Comparison of ENCODE assay signal across 8 cellular contexts in the genomic region with DNA sequence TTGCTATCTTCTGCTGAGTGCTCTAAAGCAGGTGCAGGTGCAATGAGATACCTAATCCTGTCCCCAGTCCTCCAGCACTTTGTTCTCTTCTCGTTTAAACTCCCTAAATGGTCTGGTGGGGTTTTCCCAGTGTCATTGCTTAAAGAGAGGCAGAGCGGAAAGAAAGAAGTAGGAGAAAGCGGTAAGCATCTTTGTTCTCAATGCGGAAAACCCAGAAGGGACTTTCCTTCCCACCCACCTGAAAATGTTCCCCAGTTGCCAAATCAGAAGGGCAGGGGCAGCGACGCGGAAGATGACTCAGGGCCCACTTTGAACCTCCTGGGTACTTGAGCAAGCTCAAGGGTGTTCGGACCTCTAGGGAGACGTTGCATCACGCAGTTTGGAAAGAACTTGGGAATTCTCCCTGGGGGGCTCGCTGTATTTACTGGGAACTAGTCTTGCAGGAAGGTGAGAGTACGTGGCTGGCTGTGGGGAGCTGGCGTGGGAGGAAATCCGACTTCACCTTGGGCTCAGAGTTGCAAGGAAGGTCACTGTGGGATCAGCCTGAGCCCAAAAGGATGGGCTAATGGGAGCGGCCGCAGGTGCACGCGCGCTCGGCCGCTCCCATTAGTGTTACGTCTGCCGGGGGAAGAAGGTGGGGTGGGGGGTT. TPM values are rescaled to one million over a fixed set of nuclear protein-coding genes. Genes with fewer than 3 reads are reported as not detected.
A peak's percentile ranks its signal among the peaks of the same experiment; 100 is the strongest.
DNase-seq lines count a peak whose midpoint lies in the region; ATAC-seq and TF ChIP-seq lines count a peak whose summit lies in the region.

No MANE protein-coding gene starts in this region.

- no peaks in the 10 kb centered on the region for H3K36me3 ChIP-seq in neural progenitor cell
- no peaks in the 10 kb centered on the region for H3K36me3 ChIP-seq in GM23248 (ENCODE audit: low read depth)

- no peaks in the 10 kb centered on the region for H3K9me3 Mint-ChIP-seq in neural progenitor cell
- peaks cover 24% of the 10 kb centered on the region for H3K9me3 Mint-ChIP-seq in HFFc6

- H3K4me3 ChIP-seq in neural progenitor cell = peak overlapping the region; percentile 71
- H3K4me3 ChIP-seq in GM23248 = no peak overlapping the region

- H4K20me1 ChIP-seq in neural progenitor cell (ENCODE audit: low read depth) = no peaks in the 10 kb centered on the region
- H4K20me1 ChIP-seq in GM23248 (ENCODE audit: insufficient read depth) = no peaks in the 10 kb centered on the region

- in situ Hi-C loops in GM23248 (cut with MboI) = no loop called here

- H3F3A ChIP-seq in neural progenitor cell (ENCODE audit: low read depth) (peaks cover 15% of the 10 kb centered on the region), GM23248 (ENCODE audit: insufficient read depth) (no peaks in the 10 kb centered on the region)

- H3K4me2 ChIP-seq in neural progenitor cell (peak overlapping the region; percentile 97), GM23248 (ENCODE audit: unreplicated experiment) (no peak overlapping the region)

- peaks cover 7% of the 10 kb centered on the region for H3K36me3 Mint-ChIP-seq in T-helper 17 cell (ENCODE audit: low read depth)
- H3K36me3 Mint-ChIP-seq in neural progenitor cell = peaks cover 3% of the 10 kb centered on the region
- no peaks in the 10 kb centered on the region for H3K36me3 Mint-ChIP-seq in HFFc6 (ENCODE audit: low read depth)

- 52 to 55% methylated on average over 23 of the region's 23 CpGs for WGBS in GM23248 (ENCODE audit: low coverage in 1 of 2, low lambda C conversion rate in 2 of 2, missing lambda C conversion rate in 2 of 2), 2 experiments

- H3K9me2 ChIP-seq in GM23248 (ENCODE audit: insufficient read depth) = no peaks in the 10 kb centered on the region

- H3K9ac ChIP-seq in neural progenitor cell (no peak overlapping the region), GM23248 (no peak overlapping the region)

- H3K27ac Mint-ChIP-seq in T-helper 17 cell (peak overlapping the region; percentile 96), neural progenitor cell (no peak overlapping the region), HFFc6 (no peak overlapping the region)

- DNase-seq in T-helper 17 cell = peak in 2 of 3 donors; percentile 16 to 22
- no peak for DNase-seq in neural progenitor cell (ENCODE audit: low spot score)
- DNase-seq in HPDE6-E6E7 (ENCODE audit: extremely low spot score) = no peak
- no peak for DNase-seq in HFFc6
- no peak for DNase-seq in GM23248

- peaks cover 9% of the 10 kb centered on the region for H3K4me1 ChIP-seq in neural progenitor cell
- H3K4me1 ChIP-seq in GM23248 (ENCODE audit: insufficient read depth) = no peaks in the 10 kb centered on the region

- no peak for TF ChIP-seq CTCF in neural progenitor cell (IDR thresholded peaks at IDR 0.05)
- TF ChIP-seq CTCF in HFFc6 (IDR thresholded peaks at IDR 0.05) = no peak

- H3K4me1 Mint-ChIP-seq in T-helper 17 cell (peaks cover 30% of the 10 kb centered on the region), neural progenitor cell (peaks cover 32% of the 10 kb centered on the region), HFFc6 (ENCODE audit: low read depth) (no peaks in the 10 kb centered on the region)

- H3K27me3 ChIP-seq in neural progenitor cell = peaks cover 100% of the 10 kb centered on the region
- peaks cover 45% of the 10 kb centered on the region for H3K27me3 ChIP-seq in GM23248 (replicated peaks; ENCODE audit: insufficient read depth)

- no peaks in the 10 kb centered on the region for H3K9me3 ChIP-seq in T-helper 17 cell (ENCODE audit: control insufficient read depth, low read length, poor library complexity, severe bottlenecking)
- H3K9me3 ChIP-seq in neural progenitor cell (ENCODE audit: low read depth) = no peaks in the 10 kb centered on the region
- no peaks in the 10 kb centered on the region for H3K9me3 ChIP-seq in GM23248 (ENCODE audit: low read depth)

- no peaks in the 10 kb centered on the region for H3K79me2 ChIP-seq in neural progenitor cell (ENCODE audit: low read depth)
- no peaks in the 10 kb centered on the region for H3K79me2 ChIP-seq in GM23248 (ENCODE audit: insufficient read depth)

- H3K4me3 Mint-ChIP-seq in T-helper 17 cell = peak overlapping the region; percentile 98
- H3K4me3 Mint-ChIP-seq in neural progenitor cell = peak overlapping the region; percentile 91
- no peak overlapping the region for H3K4me3 Mint-ChIP-seq in HFFc6

- H2AFZ ChIP-seq in neural progenitor cell (replicated peaks) (no peak overlapping the region), GM23248 (no peak overlapping the region)

- H3K27me3 Mint-ChIP-seq in T-helper 17 cell = peaks cover 34% of the 10 kb centered on the region
- H3K27me3 Mint-ChIP-seq in neural progenitor cell (ENCODE audit: insufficient read depth, low read depth) = peaks cover 38% of the 10 kb centered on the region
- H3K27me3 Mint-ChIP-seq in HFFc6 (ENCODE audit: insufficient read depth) = peaks cover 5% of the 10 kb centered on the region; the same call in 1 of the 2 replicates

- H3K27ac ChIP-seq in cingulate gyrus (ENCODE audit: low read depth, low read length) = peak overlapping the region; percentile 29
- H3K27ac ChIP-seq in neural progenitor cell = no peak overlapping the region
- no peak overlapping the region for H3K27ac ChIP-seq in GM23248

- ATAC-seq in GM18870 (IDR thresholded peaks at IDR 0.05; ENCODE audit: unreplicated experiment) (peak; percentile 32), HG02840 (IDR thresholded peaks at IDR 0.05; ENCODE audit: low FRiP score, unreplicated experiment) (peak; percentile 29), T-helper 17 cell (peak; percentile 75)

RNA-seq across cellular contexts. Expression of gene SGPP2, which starts 0.6 kb away (rescaled TPM):
- 1 to 10 TPM; 4.5 to 5.1 TPM for total RNA-seq in T-helper 17 cell
- total RNA-seq in neural progenitor cell (ENCODE audit: low replicate concordance) = 0.11 and 0.34 TPM in 2 replicates
- not detected for total RNA-seq in HFFc6 (2021; fragmentation: NEBNext Ultra II Directional; extraction: Animal tissue kit (Norgen Biotek cat#: 25700))
- not detected in 2 replicates for total RNA-seq in GM23248 (2014; rRNA removed; shearing (Covaris generic))
- not detected in 2 replicates for polyA plus RNA-seq in GM23248 (2016; fragmentation: Nextera tagmentation; extraction: Ambion mirVana)

Comparison
In these comparisons a context has a peak if more than half of its experiments do, and no peak if none do; other contexts are left out.
1. DNase-seq: peak in T-helper 17 cell (2 of 3); none in neural progenitor cell (single experiment), HPDE6-E6E7 (single experiment), HFFc6 (single experiment) and GM23248 (single experiment).
2. Peak in every context shown above with its lines, with median percentiles within 50 percentile points of each other: ATAC-seq.